ENCODE assay signal across 1 cellular context in the genomic region with DNA sequence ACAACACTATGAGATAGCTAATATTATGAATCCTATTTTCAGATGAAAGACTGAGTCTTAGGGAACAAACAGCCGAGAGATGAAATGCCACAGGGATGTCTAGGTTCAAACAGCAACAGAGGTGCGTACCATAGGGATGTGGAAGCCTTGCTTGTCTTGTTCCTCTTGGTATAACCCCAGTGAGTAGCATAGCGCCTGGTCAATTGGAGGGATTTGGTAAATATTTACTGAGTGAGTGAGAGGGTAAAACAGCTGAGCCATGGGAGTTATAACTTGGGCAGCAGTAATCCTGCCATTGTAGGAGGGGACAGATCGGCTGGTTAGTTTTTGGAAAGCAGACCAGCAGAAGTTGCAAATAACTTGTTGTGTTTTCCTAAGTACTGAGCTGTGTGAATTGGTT.
TF ChIP-seq lines count a peak whose summit lies in the region.

No MANE protein-coding gene starts in this region.

TF ChIP-seq in HepG2, 621 proteins besides CTCF, POLR2A, EP300 and RAD21 (continued from another document):
- TF ChIP-seq ARID5B (CRISPR knock-in tag; IDR thresholded peaks at IDR 0.05) (peak; percentile 81), ZNF331 (CRISPR knock-in tag; IDR thresholded peaks at IDR 0.05) (peak; percentile 12; the same call in 1 of the 2 replicates), ZNF775 (CRISPR knock-in tag; IDR thresholded peaks at IDR 0.05; ENCODE audit: borderline replicate concordance) (no peak), ZNF546 (CRISPR knock-in tag; conservative IDR thresholded peaks at IDR 0.05) (no peak), SAP130 (CRISPR knock-in tag; IDR thresholded peaks at IDR 0.05; ENCODE audit: low read depth) (peak; percentile 43; the same call in 1 of the 2 replicates), NR2F6 (IDR thresholded peaks at IDR 0.05) (no peak), NR2F6 (CRISPR knock-in tag; IDR thresholded peaks at IDR 0.05) (0 out of 2 replicates have a peak, but pooled peaks have one; percentile 9), ZNF644 (CRISPR knock-in tag; IDR thresholded peaks at IDR 0.05; ENCODE audit: low read depth) (peak; percentile 65; the same call in 1 of the 2 replicates), GATA4 (IDR thresholded peaks at IDR 0.05; ENCODE audit: borderline replicate concordance, low read depth) (no peak), FOSL2 (CRISPR knock-in tag; IDR thresholded peaks at IDR 0.05) (peak; percentile 54), SRY (CRISPR knock-in tag; IDR thresholded peaks at IDR 0.05) (no peak), FOXP1 (IDR thresholded peaks at IDR 0.05) (no peak), FOXP1 (CRISPR knock-in tag; IDR thresholded peaks at IDR 0.05) (peak; percentile 53), TAF15 (IDR thresholded peaks at IDR 0.05; ENCODE audit: low read depth, low read length, poor library complexity, severe bottlenecking) (no peak), HDAC2 (CRISPR knock-in tag; IDR thresholded peaks at IDR 0.05) (no peak), ZNF460 (CRISPR knock-in tag; IDR thresholded peaks at IDR 0.05; ENCODE audit: borderline replicate concordance) (no peak), ZBTB21 (CRISPR knock-in tag; IDR thresholded peaks at IDR 0.05) (no peak), SMAD3 (CRISPR knock-in tag; IDR thresholded peaks at IDR 0.05) (0 out of 2 replicates have a peak, but pooled peaks have one; percentile 37), CEBPG (CRISPR knock-in tag; IDR thresholded peaks at IDR 0.05) (no peak), ZNF558 (CRISPR knock-in tag; IDR thresholded peaks at IDR 0.05; ENCODE audit: borderline replicate concordance) (no peak), ZNF431 (CRISPR knock-in tag; IDR thresholded peaks at IDR 0.05; ENCODE audit: borderline replicate concordance, low read depth) (no peak), RARA (CRISPR knock-in tag; IDR thresholded peaks at IDR 0.05) (peak; percentile 30; the same call in 1 of the 2 replicates), GATAD2A (CRISPR knock-in tag; IDR thresholded peaks at IDR 0.05) (peak; percentile 46; the same call in 1 of the 2 replicates), RXRB (CRISPR knock-in tag; IDR thresholded peaks at IDR 0.05; ENCODE audit: borderline replicate concordance) (0 out of 2 replicates have a peak, but pooled peaks have one; percentile 29), KLF16 (CRISPR knock-in tag; IDR thresholded peaks at IDR 0.05) (0 out of 4 replicates have a peak, but pooled peaks of 1 of the 2 experiments have one; percentile 21), ZNF501 (CRISPR knock-in tag; IDR thresholded peaks at IDR 0.05) (0 out of 2 replicates have a peak, but pooled peaks have one; percentile 16), HOXA7 (CRISPR knock-in tag; IDR thresholded peaks at IDR 0.05) (no peak), PRDM10 (CRISPR knock-in tag; IDR thresholded peaks at IDR 0.05; ENCODE audit: low read depth) (peak; percentile 94), ZSCAN31 (CRISPR knock-in tag; IDR thresholded peaks at IDR 0.05; ENCODE audit: low read depth) (no peak), RXRA (CRISPR knock-in tag; IDR thresholded peaks at IDR 0.05) (no peak), RCOR2 (CRISPR knock-in tag; IDR thresholded peaks at IDR 0.05) (0 out of 2 replicates have a peak, but pooled peaks have one; percentile 17), SOX13 (IDR thresholded peaks at IDR 0.05) (no peak), SOX13 (CRISPR knock-in tag; conservative IDR thresholded peaks at IDR 0.05 in 1 of 2, IDR thresholded peaks at IDR 0.05 in 1 of 2) (peak in 1 of 2 experiments; percentile 10; a peak in 1 of 4 replicates), ZNF354B (CRISPR knock-in tag; IDR thresholded peaks at IDR 0.05) (no peak), SIX1 (CRISPR knock-in tag; IDR thresholded peaks at IDR 0.05; ENCODE audit: borderline replicate concordance) (no peak), ZNF12 (CRISPR knock-in tag; IDR thresholded peaks at IDR 0.05) (peak; percentile 57; the same call in 1 of the 2 replicates), TBP (CRISPR knock-in tag; IDR thresholded peaks at IDR 0.05) (no peak), KDM4B (CRISPR knock-in tag; IDR thresholded peaks at IDR 0.05) (no peak), THAP11 (CRISPR knock-in tag; IDR thresholded peaks at IDR 0.05) (no peak), KAT8 (CRISPR knock-in tag; IDR thresholded peaks at IDR 0.05) (0 out of 2 replicates have a peak, but pooled peaks have one; percentile 19), ZNF792 (CRISPR knock-in tag; IDR thresholded peaks at IDR 0.05) (peak; percentile 29; the same call in 1 of the 2 replicates)
- TF ChIP-seq, protein P1, sequence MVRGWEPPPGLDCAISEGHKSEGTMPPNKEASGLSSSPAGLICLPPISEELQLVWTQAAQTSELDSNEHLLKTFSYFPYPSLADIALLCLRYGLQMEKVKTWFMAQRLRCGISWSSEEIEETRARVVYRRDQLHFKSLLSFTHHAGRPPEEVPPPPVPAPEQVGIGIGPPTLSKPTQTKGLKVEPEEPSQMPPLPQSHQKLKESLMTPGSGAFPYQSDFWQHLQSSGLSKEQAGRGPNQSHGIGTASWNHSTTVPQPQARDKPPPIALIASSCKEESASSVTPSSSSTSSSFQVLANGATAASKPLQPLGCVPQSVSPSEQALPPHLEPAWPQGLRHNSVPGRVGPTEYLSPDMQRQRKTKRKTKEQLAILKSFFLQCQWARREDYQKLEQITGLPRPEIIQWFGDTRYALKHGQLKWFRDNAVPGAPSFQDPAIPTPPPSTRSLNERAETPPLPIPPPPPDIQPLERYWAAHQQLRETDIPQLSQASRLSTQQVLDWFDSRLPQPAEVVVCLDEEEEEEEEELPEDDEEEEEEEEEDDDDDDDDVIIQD (CRISPR knock-in tag; IDR thresholded peaks at IDR 0.05; ENCODE audit: low read depth) = peak; percentile 51; the same call in 1 of the 2 replicates
- TF ChIP-seq, protein P2, sequence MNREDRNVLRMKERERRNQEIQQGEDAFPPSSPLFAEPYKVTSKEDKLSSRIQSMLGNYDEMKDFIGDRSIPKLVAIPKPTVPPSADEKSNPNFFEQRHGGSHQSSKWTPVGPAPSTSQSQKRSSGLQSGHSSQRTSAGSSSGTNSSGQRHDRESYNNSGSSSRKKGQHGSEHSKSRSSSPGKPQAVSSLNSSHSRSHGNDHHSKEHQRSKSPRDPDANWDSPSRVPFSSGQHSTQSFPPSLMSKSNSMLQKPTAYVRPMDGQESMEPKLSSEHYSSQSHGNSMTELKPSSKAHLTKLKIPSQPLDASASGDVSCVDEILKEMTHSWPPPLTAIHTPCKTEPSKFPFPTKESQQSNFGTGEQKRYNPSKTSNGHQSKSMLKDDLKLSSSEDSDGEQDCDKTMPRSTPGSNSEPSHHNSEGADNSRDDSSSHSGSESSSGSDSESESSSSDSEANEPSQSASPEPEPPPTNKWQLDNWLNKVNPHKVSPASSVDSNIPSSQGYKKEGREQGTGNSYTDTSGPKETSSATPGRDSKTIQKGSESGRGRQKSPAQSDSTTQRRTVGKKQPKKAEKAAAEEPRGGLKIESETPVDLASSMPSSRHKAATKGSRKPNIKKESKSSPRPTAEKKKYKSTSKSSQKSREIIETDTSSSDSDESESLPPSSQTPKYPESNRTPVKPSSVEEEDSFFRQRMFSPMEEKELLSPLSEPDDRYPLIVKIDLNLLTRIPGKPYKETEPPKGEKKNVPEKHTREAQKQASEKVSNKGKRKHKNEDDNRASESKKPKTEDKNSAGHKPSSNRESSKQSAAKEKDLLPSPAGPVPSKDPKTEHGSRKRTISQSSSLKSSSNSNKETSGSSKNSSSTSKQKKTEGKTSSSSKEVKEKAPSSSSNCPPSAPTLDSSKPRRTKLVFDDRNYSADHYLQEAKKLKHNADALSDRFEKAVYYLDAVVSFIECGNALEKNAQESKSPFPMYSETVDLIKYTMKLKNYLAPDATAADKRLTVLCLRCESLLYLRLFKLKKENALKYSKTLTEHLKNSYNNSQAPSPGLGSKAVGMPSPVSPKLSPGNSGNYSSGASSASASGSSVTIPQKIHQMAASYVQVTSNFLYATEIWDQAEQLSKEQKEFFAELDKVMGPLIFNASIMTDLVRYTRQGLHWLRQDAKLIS (CRISPR knock-in tag; IDR thresholded peaks at IDR 0.05) = no peak
- TF ChIP-seq, protein P3, sequence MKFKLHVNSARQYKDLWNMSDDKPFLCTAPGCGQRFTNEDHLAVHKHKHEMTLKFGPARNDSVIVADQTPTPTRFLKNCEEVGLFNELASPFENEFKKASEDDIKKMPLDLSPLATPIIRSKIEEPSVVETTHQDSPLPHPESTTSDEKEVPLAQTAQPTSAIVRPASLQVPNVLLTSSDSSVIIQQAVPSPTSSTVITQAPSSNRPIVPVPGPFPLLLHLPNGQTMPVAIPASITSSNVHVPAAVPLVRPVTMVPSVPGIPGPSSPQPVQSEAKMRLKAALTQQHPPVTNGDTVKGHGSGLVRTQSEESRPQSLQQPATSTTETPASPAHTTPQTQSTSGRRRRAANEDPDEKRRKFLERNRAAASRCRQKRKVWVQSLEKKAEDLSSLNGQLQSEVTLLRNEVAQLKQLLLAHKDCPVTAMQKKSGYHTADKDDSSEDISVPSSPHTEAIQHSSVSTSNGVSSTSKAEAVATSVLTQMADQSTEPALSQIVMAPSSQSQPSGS (CRISPR knock-in tag; IDR thresholded peaks at IDR 0.05) = no peak
- TF ChIP-seq, protein P4, sequence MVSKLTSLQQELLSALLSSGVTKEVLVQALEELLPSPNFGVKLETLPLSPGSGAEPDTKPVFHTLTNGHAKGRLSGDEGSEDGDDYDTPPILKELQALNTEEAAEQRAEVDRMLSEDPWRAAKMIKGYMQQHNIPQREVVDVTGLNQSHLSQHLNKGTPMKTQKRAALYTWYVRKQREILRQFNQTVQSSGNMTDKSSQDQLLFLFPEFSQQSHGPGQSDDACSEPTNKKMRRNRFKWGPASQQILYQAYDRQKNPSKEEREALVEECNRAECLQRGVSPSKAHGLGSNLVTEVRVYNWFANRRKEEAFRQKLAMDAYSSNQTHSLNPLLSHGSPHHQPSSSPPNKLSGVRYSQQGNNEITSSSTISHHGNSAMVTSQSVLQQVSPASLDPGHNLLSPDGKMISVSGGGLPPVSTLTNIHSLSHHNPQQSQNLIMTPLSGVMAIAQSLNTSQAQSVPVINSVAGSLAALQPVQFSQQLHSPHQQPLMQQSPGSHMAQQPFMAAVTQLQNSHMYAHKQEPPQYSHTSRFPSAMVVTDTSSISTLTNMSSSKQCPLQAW (CRISPR knock-in tag; IDR thresholded peaks at IDR 0.05) = no peak; the same call in 1 of the 2 replicates
- TF ChIP-seq, protein P5, sequence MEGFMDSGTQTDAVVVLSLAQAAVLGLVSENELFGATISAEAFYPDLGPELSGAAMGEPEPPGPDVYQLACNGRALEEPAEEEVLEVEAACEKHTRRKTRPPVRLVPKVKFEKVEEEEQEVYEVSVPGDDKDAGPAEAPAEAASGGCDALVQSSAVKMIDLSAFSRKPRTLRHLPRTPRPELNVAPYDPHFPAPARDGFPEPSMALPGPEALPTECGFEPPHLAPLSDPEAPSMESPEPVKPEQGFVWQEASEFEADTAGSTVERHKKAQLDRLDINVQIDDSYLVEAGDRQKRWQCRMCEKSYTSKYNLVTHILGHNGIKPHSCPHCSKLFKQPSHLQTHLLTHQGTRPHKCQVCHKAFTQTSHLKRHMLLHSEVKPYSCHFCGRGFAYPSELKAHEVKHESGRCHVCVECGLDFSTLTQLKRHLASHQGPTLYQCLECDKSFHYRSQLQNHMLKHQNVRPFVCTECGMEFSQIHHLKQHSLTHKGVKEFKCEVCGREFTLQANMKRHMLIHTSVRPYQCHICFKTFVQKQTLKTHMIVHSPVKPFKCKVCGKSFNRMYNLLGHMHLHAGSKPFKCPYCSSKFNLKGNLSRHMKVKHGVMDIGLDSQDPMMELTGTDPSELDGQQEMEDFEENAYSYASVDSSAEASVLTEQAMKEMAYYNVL (CRISPR knock-in tag; IDR thresholded peaks at IDR 0.05; ENCODE audit: borderline replicate concordance) = peak; percentile 56; the same call in 1 of the 2 replicates
